ENCODE assay signal across 8 cellular contexts in the genomic region with DNA sequence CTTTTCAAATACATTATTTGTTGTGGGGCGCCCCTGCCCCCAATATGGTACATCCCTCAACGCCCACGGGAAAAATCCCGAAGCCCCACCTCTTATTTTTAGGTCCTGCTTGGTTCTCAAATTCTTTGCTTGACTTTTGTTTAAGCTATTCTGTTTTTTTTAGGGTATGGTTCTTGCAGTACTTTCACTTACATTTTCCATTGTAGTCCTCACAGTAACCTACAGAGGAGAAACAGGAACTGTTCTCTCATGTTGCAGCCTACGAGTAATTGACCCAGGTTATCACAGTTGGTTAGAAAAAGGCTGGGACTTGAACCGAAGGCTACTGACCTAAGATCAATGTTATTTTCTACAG. TPM values are rescaled to one million over a fixed set of nuclear protein-coding genes. Genes with fewer than 3 reads are reported as not detected.
A peak's percentile ranks its signal among the peaks of the same experiment; 100 is the strongest.
DNase-seq lines count a peak whose midpoint lies in the region; ATAC-seq and TF ChIP-seq lines count a peak whose summit lies in the region.

No MANE protein-coding gene starts in this region.

- no peak for TF ChIP-seq RAD21 in neural cell (conservative IDR thresholded peaks at IDR 0.05)

- H3K27me3 Mint-ChIP-seq in endothelial cell (ENCODE audit: unreplicated experiment) = peaks cover 2% of the 10 kb centered on the region

- DNase-seq in DND-41 (no peak), SK-MEL-5 (ENCODE audit: low read depth, low spot score) (peak; percentile 31), endothelial cell (ENCODE audit: low spot score) (no peak), NCI-H1092 (lab: John Stamatoyannopoulos, UW) (no peak), HCEC 1CT (no peak)

- in situ Hi-C loops in SK-MEL-5 (cut with HindIII; ENCODE audit: low pct_unique_long_range_greater_than_20kb, low sequenced_read_pairs) = no loop called here

- H3K4me3 ChIP-seq in DND-41 (ENCODE audit: low read depth in 1 of 2, low read length in 2 of 2) (peak overlapping the region; percentile 78 to 89; a peak in 3 of 4 replicates), neural cell (ENCODE audit: low read length) (peak overlapping the region; percentile 89)

- H3K9me3 ChIP-seq in DND-41 (ENCODE audit: insufficient read depth, low read length, severe bottlenecking) (no peaks in the 10 kb centered on the region), neural cell (ENCODE audit: low read length) (no peaks in the 10 kb centered on the region)

- no peak for TF ChIP-seq EP300 in neural cell (conservative IDR thresholded peaks at IDR 0.05; ENCODE audit: poor library complexity, severe bottlenecking)

- peak overlapping the region; percentile 91 for H3K4me3 Mint-ChIP-seq in endothelial cell (ENCODE audit: unreplicated experiment)

- ATAC-seq in DND-41 (ENCODE audit: insufficient read depth, low read depth) (peak; percentile 37), GM19452 (IDR thresholded peaks at IDR 0.05; ENCODE audit: unreplicated experiment) (peak; percentile 61), HG03439 (IDR thresholded peaks at IDR 0.05; ENCODE audit: unreplicated experiment) (peak; percentile 56)

- H3K27ac ChIP-seq in DND-41 (ENCODE audit: low read length) (peak overlapping the region; percentile 97), neural cell (ENCODE audit: low read length) (peak overlapping the region; percentile 73)

- peaks cover 16% of the 10 kb centered on the region for H3K4me1 Mint-ChIP-seq in endothelial cell (ENCODE audit: unreplicated experiment)

- H3K27me3 ChIP-seq in DND-41 (ENCODE audit: insufficient read depth, low read length, poor library complexity) (no peaks in the 10 kb centered on the region), neural cell (ENCODE audit: insufficient read depth, low read depth, low read length) (no peaks in the 10 kb centered on the region)

- no peaks in the 10 kb centered on the region for H3K9me3 Mint-ChIP-seq in endothelial cell (ENCODE audit: unreplicated experiment)

- peak overlapping the region; percentile 98 for H3K27ac Mint-ChIP-seq in endothelial cell (ENCODE audit: unreplicated experiment)

- H3K36me3 ChIP-seq in DND-41 (ENCODE audit: insufficient read depth, low read length) (peaks cover 9% of the 10 kb centered on the region), neural cell (ENCODE audit: insufficient read depth, low read length) (no peaks in the 10 kb centered on the region)

- H3K4me1 ChIP-seq in DND-41 (ENCODE audit: insufficient read depth, low read length) = peaks cover 32% of the 10 kb centered on the region

- H2AFZ ChIP-seq in DND-41 (ENCODE audit: low read depth, low read length) (peak overlapping the region; percentile 100), neural cell (ENCODE audit: low read depth, low read length) (peak overlapping the region; percentile 71)

- H3K9me2 ChIP-seq in neural cell (ENCODE audit: insufficient read depth, low read length) = no peaks in the 10 kb centered on the region

- H3K79me2 ChIP-seq in DND-41 (ENCODE audit: insufficient read depth, low read length) = peaks cover 24% of the 10 kb centered on the region
- peaks cover 38% of the 10 kb centered on the region for H3K79me2 ChIP-seq in neural cell (replicated peaks; ENCODE audit: insufficient read depth, low read length)

- no peaks in the 10 kb centered on the region for H3F3A ChIP-seq in neural cell (ENCODE audit: insufficient read depth, low read length, poor library complexity, severe bottlenecking)

- H3K4me2 ChIP-seq in DND-41 (ENCODE audit: insufficient read depth, low read length) (peak overlapping the region; percentile 83), neural cell (ENCODE audit: low read length) (peak overlapping the region; percentile 35)

- no peak for TF ChIP-seq CTCF in DND-41 (IDR thresholded peaks at IDR 0.05; ENCODE audit: borderline replicate concordance, extremely low read depth, low read length, poor library complexity, severe bottlenecking)
- no peak for TF ChIP-seq CTCF in endothelial cell (IDR thresholded peaks at IDR 0.05; ENCODE audit: unreplicated experiment)
- TF ChIP-seq CTCF in neural cell (IDR thresholded peaks at IDR 0.05; ENCODE audit: poor library complexity, severe bottlenecking) = no peak

- peaks cover 4% of the 10 kb centered on the region for H3K36me3 Mint-ChIP-seq in endothelial cell (ENCODE audit: low read depth, unreplicated experiment)

- H4K20me1 ChIP-seq in DND-41 (ENCODE audit: insufficient read depth, low read length) (no peaks in the 10 kb centered on the region), neural cell (ENCODE audit: insufficient read depth) (no peaks in the 10 kb centered on the region)

- H3K9ac ChIP-seq in DND-41 (ENCODE audit: low read depth, low read length) (peak overlapping the region; percentile 91), neural cell (ENCODE audit: low read length) (peak overlapping the region; percentile 77)

TF ChIP-seq in neural cell, 6 proteins besides CTCF, POLR2A, EP300 and RAD21:
- no peak for TF ChIP-seq POLR2AphosphoS5 (IDR thresholded peaks at IDR 0.05)
TF ChIP-seq in neural cell: peak in this region for 0.

RNA-seq across cellular contexts. Expression of gene C21orf91, which starts 0.7 kb away (rescaled TPM):
- 37.7 and 40.5 TPM in 2 replicates for total RNA-seq in SK-MEL-5 (2014; rRNA removed; shearing (Covaris generic))
- polyA plus RNA-seq in SK-MEL-5 (2015; cell fraction: cytosol; rRNA removed) = 16.5 and 22.3 TPM in 2 replicates
- polyA plus RNA-seq in SK-MEL-5 (2015; cell fraction: nucleus; rRNA removed) = 37.4 and 49.4 TPM in 2 replicates
- 29.5 TPM for total RNA-seq in endothelial cell (ENCODE audit: unreplicated experiment)
- 16.9 and 19.6 TPM in 2 replicates for polyA plus RNA-seq in neural cell
- polyA minus RNA-seq in neural cell = 48.7 and 54.2 TPM in 2 replicates
